In the genomic region with DNA sequence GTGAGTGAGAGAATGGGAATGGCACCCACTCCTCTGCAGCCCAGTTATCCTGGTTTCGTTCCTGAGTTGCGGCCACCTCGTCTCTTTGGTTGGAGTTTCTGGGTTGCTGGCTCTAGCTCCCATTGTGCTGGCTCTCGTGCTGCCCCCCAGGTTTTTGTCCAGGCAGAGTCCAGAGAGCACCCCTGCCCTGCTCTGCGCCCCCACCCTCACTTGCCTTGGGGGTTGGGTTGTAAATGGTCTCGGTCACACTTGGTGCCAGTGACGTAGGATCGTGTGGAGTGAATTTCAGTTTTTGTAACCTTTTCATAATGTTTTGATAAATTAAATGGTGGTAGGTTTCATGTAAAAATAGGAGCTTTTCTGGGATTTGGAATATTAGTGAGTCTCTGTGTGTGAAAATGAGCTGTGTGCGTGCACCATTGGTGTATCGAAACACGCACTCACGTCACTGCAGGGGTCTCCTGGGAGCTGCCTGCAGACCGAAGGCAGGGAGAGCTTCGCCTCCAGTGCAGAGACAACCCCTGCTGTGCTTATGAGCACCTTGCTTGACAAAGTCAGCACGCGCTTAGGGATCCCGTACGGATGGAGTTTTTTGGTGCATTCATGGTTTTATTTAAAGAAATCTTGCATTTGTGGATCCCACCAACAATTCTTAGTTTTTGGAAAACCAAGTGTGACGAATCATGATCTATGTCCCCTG, we compare ENCODE assay signal across 2 cellular contexts.
TF ChIP-seq lines count a peak whose summit lies in the region.

No MANE protein-coding gene starts in this region.

TF ChIP-seq in A549, 52 proteins besides CTCF, POLR2A, EP300 and RAD21:
- TF ChIP-seq MYC (IDR thresholded peaks at IDR 0.05; ENCODE audit: borderline replicate concordance, low read length): no peak
- TF ChIP-seq, protein P1, sequence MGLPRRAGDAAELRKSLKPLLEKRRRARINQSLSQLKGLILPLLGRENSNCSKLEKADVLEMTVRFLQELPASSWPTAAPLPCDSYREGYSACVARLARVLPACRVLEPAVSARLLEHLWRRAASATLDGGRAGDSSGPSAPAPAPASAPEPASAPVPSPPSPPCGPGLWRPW (IDR thresholded peaks at IDR 0.05): no peak
- TF ChIP-seq, protein P2, sequence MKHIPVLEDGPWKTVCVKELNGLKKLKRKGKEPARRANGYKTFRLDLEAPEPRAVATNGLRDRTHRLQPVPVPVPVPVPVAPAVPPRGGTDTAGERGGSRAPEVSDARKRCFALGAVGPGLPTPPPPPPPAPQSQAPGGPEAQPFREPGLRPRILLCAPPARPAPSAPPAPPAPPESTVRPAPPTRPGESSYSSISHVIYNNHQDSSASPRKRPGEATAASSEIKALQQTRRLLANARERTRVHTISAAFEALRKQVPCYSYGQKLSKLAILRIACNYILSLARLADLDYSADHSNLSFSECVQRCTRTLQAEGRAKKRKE (CRISPR knock-in tag; IDR thresholded peaks at IDR 0.05; ENCODE audit: low read depth): no peak
- no peak for TF ChIP-seq POLR2AphosphoS2 (conservative IDR thresholded peaks at IDR 0.05; ENCODE audit: low read length)
- no peak for TF ChIP-seq SMC3 (IDR thresholded peaks at IDR 0.05)
- no peak for TF ChIP-seq CBX8 (IDR thresholded peaks at IDR 0.05)
- no peak for TF ChIP-seq GATA3 (IDR thresholded peaks at IDR 0.05; ENCODE audit: borderline replicate concordance)
- no peak for TF ChIP-seq HOXA7 (CRISPR knock-in tag; IDR thresholded peaks at IDR 0.05)
- no peak for TF ChIP-seq JUNB (IDR thresholded peaks at IDR 0.05)
- TF ChIP-seq BHLHE40 (IDR thresholded peaks at IDR 0.05; ENCODE audit: low read depth, low read length): no peak
- no peak for TF ChIP-seq MAFK (IDR thresholded peaks at IDR 0.05; ENCODE audit: partially characterized antibody)
- TF ChIP-seq, protein P3, sequence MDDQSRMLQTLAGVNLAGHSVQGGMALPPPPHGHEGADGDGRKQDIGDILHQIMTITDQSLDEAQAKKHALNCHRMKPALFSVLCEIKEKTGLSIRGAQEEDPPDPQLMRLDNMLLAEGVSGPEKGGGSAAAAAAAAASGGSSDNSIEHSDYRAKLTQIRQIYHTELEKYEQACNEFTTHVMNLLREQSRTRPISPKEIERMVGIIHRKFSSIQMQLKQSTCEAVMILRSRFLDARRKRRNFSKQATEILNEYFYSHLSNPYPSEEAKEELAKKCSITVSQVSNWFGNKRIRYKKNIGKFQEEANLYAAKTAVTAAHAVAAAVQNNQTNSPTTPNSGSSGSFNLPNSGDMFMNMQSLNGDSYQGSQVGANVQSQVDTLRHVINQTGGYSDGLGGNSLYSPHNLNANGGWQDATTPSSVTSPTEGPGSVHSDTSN (IDR thresholded peaks at IDR 0.05): no peak
- TF ChIP-seq FOSL2 (IDR thresholded peaks at IDR 0.05): no peak
- TF ChIP-seq FOSL2 (CRISPR knock-in tag; IDR thresholded peaks at IDR 0.05): no peak
- no peak for TF ChIP-seq TP53 (CRISPR knock-in tag; IDR thresholded peaks at IDR 0.05)
- TF ChIP-seq, protein P4, sequence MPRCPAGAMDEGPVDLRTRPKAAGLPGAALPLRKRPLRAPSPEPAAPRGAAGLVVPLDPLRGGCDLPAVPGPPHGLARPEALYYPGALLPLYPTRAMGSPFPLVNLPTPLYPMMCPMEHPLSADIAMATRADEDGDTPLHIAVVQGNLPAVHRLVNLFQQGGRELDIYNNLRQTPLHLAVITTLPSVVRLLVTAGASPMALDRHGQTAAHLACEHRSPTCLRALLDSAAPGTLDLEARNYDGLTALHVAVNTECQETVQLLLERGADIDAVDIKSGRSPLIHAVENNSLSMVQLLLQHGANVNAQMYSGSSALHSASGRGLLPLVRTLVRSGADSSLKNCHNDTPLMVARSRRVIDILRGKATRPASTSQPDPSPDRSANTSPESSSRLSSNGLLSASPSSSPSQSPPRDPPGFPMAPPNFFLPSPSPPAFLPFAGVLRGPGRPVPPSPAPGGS (IDR thresholded peaks at IDR 0.05): no peak
- no peak for TF ChIP-seq RCOR1 (IDR thresholded peaks at IDR 0.05; ENCODE audit: low read depth, low read length)

TF ChIP-seq in GM23338, 12 proteins besides CTCF, POLR2A, EP300 and RAD21:
- no peak for TF ChIP-seq JUNB (IDR thresholded peaks at IDR 0.05; ENCODE audit: unreplicated experiment)
- no peak for TF ChIP-seq POLR2AphosphoS5 (IDR thresholded peaks at IDR 0.05; ENCODE audit: low read depth)
- TF ChIP-seq, protein P5, sequence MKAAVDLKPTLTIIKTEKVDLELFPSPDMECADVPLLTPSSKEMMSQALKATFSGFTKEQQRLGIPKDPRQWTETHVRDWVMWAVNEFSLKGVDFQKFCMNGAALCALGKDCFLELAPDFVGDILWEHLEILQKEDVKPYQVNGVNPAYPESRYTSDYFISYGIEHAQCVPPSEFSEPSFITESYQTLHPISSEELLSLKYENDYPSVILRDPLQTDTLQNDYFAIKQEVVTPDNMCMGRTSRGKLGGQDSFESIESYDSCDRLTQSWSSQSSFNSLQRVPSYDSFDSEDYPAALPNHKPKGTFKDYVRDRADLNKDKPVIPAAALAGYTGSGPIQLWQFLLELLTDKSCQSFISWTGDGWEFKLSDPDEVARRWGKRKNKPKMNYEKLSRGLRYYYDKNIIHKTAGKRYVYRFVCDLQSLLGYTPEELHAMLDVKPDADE (IDR thresholded peaks at IDR 0.05): no peak
TF ChIP-seq in GM23338: peak in this region for 0.
